Comparison of ENCODE assay signal across 9 cellular contexts in genomic region chr4:38807462-38807861, GRCh38. TPM values are rescaled to one million over a fixed set of nuclear protein-coding genes. Genes with fewer than 3 reads are reported as not detected.
A peak's percentile ranks its signal among the peaks of the same experiment; 100 is the strongest.
DNase-seq lines count a peak whose midpoint lies in the region.
"Not testable (repeated sequence)": the region's sequence is repeated elsewhere in the genome, so short reads cannot be mapped to it uniquely, and the experiment has no call there.
"Had no signal": no experiment of that assay in that cellular context is flagged by ENCODE, and none has a peak within 500 bp of the region (broad histone marks: within the 10 kb centered on the region; RNA-seq: fewer than 3 reads in every experiment).

No MANE protein-coding gene starts in this region.

- not testable (repeated sequence) for H3K36me3 Mint-ChIP-seq in activated CD4-positive, alpha-beta T cell treated with anti-CD3 and anti-CD28 coated beads, Interleukin-2, amount 10 ng/mL, durations not matched to agents 24 days and 14 days (ENCODE audit: low read depth)

- H3K27ac Mint-ChIP-seq in activated CD4-positive, alpha-beta T cell treated with anti-CD3 and anti-CD28 coated beads, Interleukin-2, amount 10 ng/mL, durations not matched to agents 24 days and 14 days: not testable (repeated sequence)

- DNase-seq in activated CD4-positive, alpha-beta T cell treated with anti-CD3 and anti-CD28 coated beads, Interleukin-2, amount 10 ng/mL, durations not matched to agents 24 days and 14 days: peak; percentile 48
- DNase-seq in posterior vena cava (ENCODE audit: low spot score): peak; percentile 53

- H3K4me1 Mint-ChIP-seq in activated CD4-positive, alpha-beta T cell treated with anti-CD3 and anti-CD28 coated beads, Interleukin-2, amount 10 ng/mL, durations not matched to agents 24 days and 14 days: peaks cover 27% of the 10 kb centered on the region

- not testable (repeated sequence) for H3K27me3 Mint-ChIP-seq in activated CD4-positive, alpha-beta T cell treated with anti-CD3 and anti-CD28 coated beads, Interleukin-2, amount 10 ng/mL, durations not matched to agents 24 days and 14 days

- H3K9me3 Mint-ChIP-seq in activated CD4-positive, alpha-beta T cell treated with anti-CD3 and anti-CD28 coated beads, Interleukin-2, amount 10 ng/mL, durations not matched to agents 24 days and 14 days: not testable (repeated sequence)

- intact Hi-C loops in activated CD4-positive, alpha-beta T cell treated with anti-CD3 and anti-CD28 coated beads, Interleukin-2, amount 10 ng/mL, durations not matched to agents 24 days and 14 days (cut with micrococcal nuclease); posterior vena cava (cut with DNase I): not testable (repeated sequence)

- not testable (repeated sequence) for H3K4me3 Mint-ChIP-seq in activated CD4-positive, alpha-beta T cell treated with anti-CD3 and anti-CD28 coated beads, Interleukin-2, amount 10 ng/mL, durations not matched to agents 24 days and 14 days

RNA-seq across cellular contexts. Expression of gene TLR1, which starts 2.9 kb away (rescaled TPM):
- 0.85 and 2.6 TPM in 2 replicates for total RNA-seq in activated CD4-positive, alpha-beta T cell treated with anti-CD3 and anti-CD28 coated beads, Interleukin-2, amount 10 ng/mL, durations not matched to agents 24 days and 14 days
- total RNA-seq in posterior vena cava: 10 to 100 TPM; 11.1 to 15.8 TPM
- total RNA-seq: Caco-2 had no signal

RNA-seq across cellular contexts. Expression of gene TLR10, which starts 24.7 kb away (rescaled TPM):
- not detected in 2 replicates for total RNA-seq in activated CD4-positive, alpha-beta T cell treated with anti-CD3 and anti-CD28 coated beads, Interleukin-2, amount 10 ng/mL, durations not matched to agents 24 days and 14 days
- total RNA-seq in posterior vena cava: under 1 TPM in 1 of 2 donors, not detected in 1; 0.38 TPM
- total RNA-seq: A172; A673; Caco-2; Calu3; CD4-positive, alpha-beta T cell; CD8-positive, alpha-beta memory T cell; Daoy had no signal

RNA-seq across cellular contexts. Expression of gene TLR6, which starts 49.2 kb away (rescaled TPM):
- total RNA-seq in activated CD4-positive, alpha-beta T cell treated with anti-CD3 and anti-CD28 coated beads, Interleukin-2, amount 10 ng/mL, durations not matched to agents 24 days and 14 days: 0.88 and 1.1 TPM in 2 replicates
- total RNA-seq in posterior vena cava: 1 to 10 TPM; 4.9 to 6.0 TPM
- total RNA-seq: Caco-2 had no signal
